In genomic region chr13:30116379-30116778, GRCh38 we compare ENCODE assay signal across 20 cellular contexts.
DNase-seq lines count a peak whose midpoint lies in the region; ATAC-seq and TF ChIP-seq lines count a peak whose summit lies in the region.
"Had no signal": no experiment of that assay in that cellular context is flagged by ENCODE, and none has a peak within 500 bp of the region (broad histone marks: within the 10 kb centered on the region; RNA-seq: fewer than 3 reads in every experiment).

No MANE protein-coding gene starts in this region.

- H4K8ac ChIP-seq in mesenchymal stem cell (ENCODE audit: low read length): no peak overlapping the region

- H3K4me1 ChIP-seq in mesenchymal stem cell (ENCODE audit: control insufficient read depth, insufficient read depth, low read depth, low read length): peaks cover 11% of the 10 kb centered on the region

- 67% methylated on average over 6 of the region's 6 CpGs for WGBS in mesenchymal stem cell

- H2BK5ac ChIP-seq in mesenchymal stem cell (ENCODE audit: low read depth, low read length, poor library complexity, severe bottlenecking): no peak overlapping the region

- no peaks in the 10 kb centered on the region for H3K9me3 Mint-ChIP-seq in stimulated activated effector memory CD8-positive, alpha-beta T cell treated with anti-CD3 and anti-CD28 coated beads, Interleukin-12 subunit alpha, Interleukin-12 subunit beta, amount 100 ng/mL, for 72 hours
- H3K9me3 Mint-ChIP-seq: CD8-positive, alpha-beta T cell had no signal

- H3K4me1 Mint-ChIP-seq in stimulated activated effector memory CD8-positive, alpha-beta T cell treated with anti-CD3 and anti-CD28 coated beads, Interleukin-12 subunit alpha, Interleukin-12 subunit beta, amount 100 ng/mL, for 72 hours: peaks cover 35% of the 10 kb centered on the region

- H3K79me1 ChIP-seq in mesenchymal stem cell (replicated peaks; ENCODE audit: low read length, poor library complexity, severe bottlenecking): no peaks in the 10 kb centered on the region

- no peak overlapping the region for H3K4me2 ChIP-seq in mesenchymal stem cell (ENCODE audit: low read length, poor library complexity, severe bottlenecking)

- no peaks in the 10 kb centered on the region for H3K36me3 Mint-ChIP-seq in stimulated activated effector memory CD8-positive, alpha-beta T cell treated with anti-CD3 and anti-CD28 coated beads, Interleukin-12 subunit alpha, Interleukin-12 subunit beta, amount 100 ng/mL, for 72 hours
- H3K36me3 Mint-ChIP-seq: CD8-positive, alpha-beta T cell had no signal

- no peaks in the 10 kb centered on the region for H3K36me3 ChIP-seq in mesenchymal stem cell (ENCODE audit: control insufficient read depth in 1 of 2, insufficient read depth in 2 of 2, low read depth in 1 of 2, low read length in 2 of 2)
- H3K36me3 ChIP-seq: SJSA1 had no signal

- H3K27ac ChIP-seq in mesenchymal stem cell (ENCODE audit: low read length, poor library complexity, severe bottlenecking): no peak overlapping the region
- H3K27ac ChIP-seq: 22Rv1, SJSA1 had no signal

- TF ChIP-seq CTCF in omental fat pad (IDR thresholded peaks at IDR 0.05): no peak

- H3K18ac ChIP-seq in mesenchymal stem cell (ENCODE audit: low read depth in 1 of 2, low read length in 2 of 2): peak overlapping the region; percentile 6 to 48

- no peak overlapping the region for H3K4me3 Mint-ChIP-seq in stimulated activated effector memory CD8-positive, alpha-beta T cell treated with anti-CD3 and anti-CD28 coated beads, Interleukin-12 subunit alpha, Interleukin-12 subunit beta, amount 100 ng/mL, for 72 hours
- H3K4me3 Mint-ChIP-seq: CD8-positive, alpha-beta T cell had no signal

- no peak overlapping the region for H3K23ac ChIP-seq in mesenchymal stem cell (ENCODE audit: low read length in 2 of 2)

- no peak overlapping the region for H2BK120ac ChIP-seq in mesenchymal stem cell (ENCODE audit: low read depth, low read length)

- H3K9ac ChIP-seq in mesenchymal stem cell (ENCODE audit: low read length): no peak overlapping the region

- H3K27me3 ChIP-seq in mesenchymal stem cell (ENCODE audit: control insufficient read depth in 1 of 2, insufficient read depth in 1 of 2, low read length in 2 of 2): peaks cover 0 to 6% of the 10 kb centered on the region in 2 experiments
- H3K27me3 ChIP-seq: SJSA1 had no signal

- H4K91ac ChIP-seq in mesenchymal stem cell (ENCODE audit: low read length): peak overlapping the region; percentile 9

- H3K4me3 ChIP-seq in mesenchymal stem cell (ENCODE audit: insufficient read depth in 1 of 2, low read depth in 1 of 2, low read length in 2 of 2): no peak overlapping the region
- H3K4me3 ChIP-seq: SJSA1 had no signal

- no peak overlapping the region for H2AK5ac ChIP-seq in mesenchymal stem cell (ENCODE audit: low read length, severe bottlenecking)

- H2BK15ac ChIP-seq in mesenchymal stem cell (ENCODE audit: low read depth, poor library complexity, severe bottlenecking): peak overlapping the region; percentile 75

- peak overlapping the region in 1 of 2 experiments; percentile 2 for H3K4ac ChIP-seq in mesenchymal stem cell (ENCODE audit: low read depth in 1 of 2, low read length in 2 of 2)

- ATAC-seq in stimulated activated effector memory CD8-positive, alpha-beta T cell treated with anti-CD3 and anti-CD28 coated beads, Interleukin-12 subunit alpha, Interleukin-12 subunit beta, amount 100 ng/mL, for 72 hours: no peak
- ATAC-seq in omental fat pad (ENCODE audit: low FRiP score): no peak
- ATAC-seq: CD8-positive, alpha-beta T cell; Right ventricle myocardium inferior had no signal

- peak overlapping the region in 1 of 2 experiments; percentile 6 for H2BK12ac ChIP-seq in mesenchymal stem cell (ENCODE audit: low read length in 2 of 2)

- H3K14ac ChIP-seq in mesenchymal stem cell (ENCODE audit: low read length in 2 of 2): no peak overlapping the region

- H3K9me3 ChIP-seq in mesenchymal stem cell (ENCODE audit: control insufficient read depth, low read length): no peaks in the 10 kb centered on the region
- H3K9me3 ChIP-seq: SJSA1 had no signal

- DNase-seq in NCI-H2171 treated with DMSO at 0.1 percent for 48 hours (lab: John Stamatoyannopoulos, UW) (peak; percentile 17), NCI-H2171 (lab: John Stamatoyannopoulos, UW) (no peak), NCI-H524 treated with DMSO at 0.1 percent for 48 hours (lab: John Stamatoyannopoulos, UW) (peak; percentile 55), mesenchymal stem cell (no peak), omental fat pad (ENCODE audit: low spot score) (no peak), OCI-M2 (lab: John Stamatoyannopoulos, UW; ENCODE audit: unreplicated experiment) (no peak)
- no peak for DNase-seq in stimulated activated effector memory CD8-positive, alpha-beta T cell treated with anti-CD3 and anti-CD28 coated beads, Interleukin-12 subunit alpha, Interleukin-12 subunit beta, amount 100 ng/mL, for 72 hours (ENCODE audit: low spot score in 2 of 2)
- DNase-seq in activated effector memory CD4-positive, alpha-beta T cell treated with Interleukin-2 at 50 U/mL for 16 hours: no peak
- DNase-seq: ACHN; C1 segment of cervical spinal cord; CD8-positive, alpha-beta T cell; GF-D8; Karpas-422; MV-4-11; NCI-H1105 treated with DMSO at 0.1 percent for 48 hours; NCI-H2081; NCI-H774 had no signal

- H2AFZ ChIP-seq in mesenchymal stem cell (ENCODE audit: low read depth, low read length): no peak overlapping the region

- peak overlapping the region; percentile 33 for H3K27ac Mint-ChIP-seq in stimulated activated effector memory CD8-positive, alpha-beta T cell treated with anti-CD3 and anti-CD28 coated beads, Interleukin-12 subunit alpha, Interleukin-12 subunit beta, amount 100 ng/mL, for 72 hours
- H3K27ac Mint-ChIP-seq: CD8-positive, alpha-beta T cell had no signal

Comparison
In these comparisons a context has a peak if more than half of its experiments do, and no peak if none do; other contexts are left out.
1. DNase-seq: peak in NCI-H2171 treated with DMSO at 0.1 percent for 48 hours (single experiment) and NCI-H524 treated with DMSO at 0.1 percent for 48 hours (single experiment); none in NCI-H2171 (single experiment), mesenchymal stem cell (single experiment), stimulated activated effector memory CD8-positive, alpha-beta T cell treated with anti-CD3 and anti-CD28 coated beads, Interleukin-12 subunit alpha, Interleukin-12 subunit beta, amount 100 ng/mL, for 72 hours (0 of 2), omental fat pad (single experiment), activated effector memory CD4-positive, alpha-beta T cell treated with Interleukin-2 at 50 U/mL for 16 hours (single experiment) and OCI-M2 (single experiment).